In genomic region chr10:14952851-14953451, GRCh38 we compare ENCODE assay signal across 9 cellular contexts. TPM values are rescaled to one million over a fixed set of nuclear protein-coding genes. Genes with fewer than 3 reads are reported as not detected.
DNase-seq lines count a peak whose midpoint lies in the region; ATAC-seq and TF ChIP-seq lines count a peak whose summit lies in the region.
"Had no signal": no experiment of that assay in that cellular context is flagged by ENCODE, and none has a peak within 500 bp of the region (broad histone marks: within the 10 kb centered on the region; RNA-seq: fewer than 3 reads in every experiment).

No MANE protein-coding gene starts in this region.

- peak overlapping the region; percentile 90 for H3K27ac Mint-ChIP-seq in CD4-positive, alpha-beta T cell

- DNase-seq in CD4-positive, alpha-beta T cell, result no peak
- DNase-seq in Karpas-422, result peak; percentile 52
- DNase-seq in cardiac fibroblast (ENCODE audit: low read depth in 2 of 2), result peak in 1 of 2 donors; percentile 13
- no peak for DNase-seq in HPDE6-E6E7 (ENCODE audit: extremely low spot score)
- no peak for DNase-seq in activated effector memory CD4-positive, alpha-beta T cell treated with anti-CD3 and anti-CD28 coated beads, Interleukin-2, amount 50 U/mL, for 16 hours

- peak overlapping the region; percentile 91 for H3K4me3 Mint-ChIP-seq in CD4-positive, alpha-beta T cell

- H3K4me1 Mint-ChIP-seq in CD4-positive, alpha-beta T cell (ENCODE audit: low read depth), result peaks cover 63% of the 10 kb centered on the region

- H3K79me2 ChIP-seq in Karpas-422 (ENCODE audit: low read length), result peaks cover 63% of the 10 kb centered on the region

- H3K9me3 ChIP-seq in CD4-positive, alpha-beta T cell (ENCODE audit: control insufficient read depth, low read length), result no peaks in the 10 kb centered on the region
- H3K9me3 ChIP-seq in Karpas-422 (ENCODE audit: low read length), result no peaks in the 10 kb centered on the region
- no peaks in the 10 kb centered on the region for H3K9me3 ChIP-seq in muscle layer of colon (ENCODE audit: low read length)

- H3K36me3 ChIP-seq in Karpas-422 (ENCODE audit: insufficient read depth, low read length) (peaks cover 18% of the 10 kb centered on the region), muscle layer of colon (ENCODE audit: insufficient read depth, low read length) (no peaks in the 10 kb centered on the region)

- CTCF ChIA-PET in CD4-positive, alpha-beta T cell (lab: Charles Lee), result interaction anchor here (0.8 to 1.6 kb wide), 4 partner anchors 19 to 154 kb away, joined by 3 to 5 read pairs (median 4); partner anchors contain the start of genes HSPA14 and MSANTD7

- H3K4me1 ChIP-seq in Karpas-422 (ENCODE audit: low read length), result peaks cover 33% of the 10 kb centered on the region
- H3K4me1 ChIP-seq in muscle layer of colon (ENCODE audit: insufficient read depth, low read length), result peaks cover 9% of the 10 kb centered on the region

- H3K9ac ChIP-seq in Karpas-422 (ENCODE audit: low read length) (peak overlapping the region; percentile 85), muscle layer of colon (ENCODE audit: low read length) (peak overlapping the region; percentile 40)

- H3K9me2 ChIP-seq in Karpas-422 (replicated peaks; ENCODE audit: insufficient read depth, low read length), result no peaks in the 10 kb centered on the region

- no peak overlapping the region for H2AFZ ChIP-seq in Karpas-422 (ENCODE audit: low read length)

- H3K4me2 ChIP-seq in Karpas-422 (ENCODE audit: low read depth, low read length, poor library complexity, severe bottlenecking), result peak overlapping the region; percentile 75

- intact Hi-C loops in CD4-positive, alpha-beta T cell (cut with DNase I, micrococcal nuclease), result loop anchor here in 1 of 2 experiments (5.0 kb wide), 2 partner anchors 76 to 116 kb away; partner anchors contain the start of genes CDNF, HSPA14, MSANTD7 and SUV39H2

- POLR2A ChIA-PET in CD4-positive, alpha-beta T cell (lab: Charles Lee), result interaction anchor here (1.0 to 2.4 kb wide), 7 partner anchors 9 to 131 kb away, joined by 4 to 16 read pairs (median 9); partner anchors contain the start of genes CDNF, HSPA14, MSANTD7 and SUV39H2

- peaks cover 7% of the 10 kb centered on the region for H4K20me1 ChIP-seq in Karpas-422 (ENCODE audit: insufficient read depth, low read depth, low read length)

- H3K27me3 ChIP-seq in CD4-positive, alpha-beta T cell (ENCODE audit: control insufficient read depth, insufficient read depth, low read length), result no peaks in the 10 kb centered on the region
- H3K27me3 ChIP-seq in Karpas-422 (ENCODE audit: low read length) (no peaks in the 10 kb centered on the region), muscle layer of colon (ENCODE audit: control insufficient read depth in 1 of 2, insufficient read depth in 2 of 2, low read length in 2 of 2) (no peaks in the 10 kb centered on the region)

- H3K27ac ChIP-seq in CD4-positive, alpha-beta T cell (ENCODE audit: low read depth, low read length), result peak overlapping the region; percentile 91
- H3K27ac ChIP-seq in Karpas-422 (ENCODE audit: low read length) (peak overlapping the region; percentile 85), muscle layer of colon (ENCODE audit: low read depth, low read length) (peak overlapping the region; percentile 93)

- ATAC-seq in CD4-positive, alpha-beta T cell (ENCODE audit: poor library complexity), result no peak
- ATAC-seq in GM19452 (IDR thresholded peaks at IDR 0.05; ENCODE audit: unreplicated experiment) (no peak), HG02840 (IDR thresholded peaks at IDR 0.05; ENCODE audit: low FRiP score, unreplicated experiment) (no peak)

- H3K4me3 ChIP-seq in Karpas-422 (ENCODE audit: low read length) (peak overlapping the region; percentile 79), cardiac fibroblast (replicated peaks in 1 of 2; ENCODE audit: low read depth in 2 of 2, low read length in 2 of 2) (peak overlapping the region; percentile 83 to 86), muscle layer of colon (ENCODE audit: low read depth in 1 of 2, low read length in 2 of 2) (peak overlapping the region; percentile 72 to 99)

- no peaks in the 10 kb centered on the region for H3K27me3 Mint-ChIP-seq in CD4-positive, alpha-beta T cell

- peaks cover 21% of the 10 kb centered on the region for H3K36me3 Mint-ChIP-seq in CD4-positive, alpha-beta T cell (ENCODE audit: low read depth)

- no peaks in the 10 kb centered on the region for H3K9me3 Mint-ChIP-seq in CD4-positive, alpha-beta T cell

- TF ChIP-seq CTCF in CD4-positive, alpha-beta T cell (IDR thresholded peaks at IDR 0.05), result no peak
- TF ChIP-seq CTCF in cardiac fibroblast (IDR thresholded peaks at IDR 0.05; ENCODE audit: low read depth, low read length), result peak; percentile 21

RNA-seq across cellular contexts. Expression of gene DCLRE1C, which starts 0.9 kb away (rescaled TPM):
- 10 to 100 TPM; 11.0 to 15.4 TPM for total RNA-seq in CD4-positive, alpha-beta T cell
- 15.8 and 19.6 TPM in 2 replicates for total RNA-seq in Karpas-422 (2014; rRNA removed; shearing (Covaris generic); ENCODE audit: low replicate concordance)

RNA-seq across cellular contexts. Expression of gene MEIG1, which starts 6.2 kb away (rescaled TPM):
- total RNA-seq in CD4-positive, alpha-beta T cell, result not detected
- 2.6 TPM in 1 of 2 replicates, not detected in the other for total RNA-seq in Karpas-422 (2014; rRNA removed; shearing (Covaris generic); ENCODE audit: low replicate concordance)
- total RNA-seq: M059J had no signal
